16 cellular contexts compared by ENCODE assay signal in the genomic region with DNA sequence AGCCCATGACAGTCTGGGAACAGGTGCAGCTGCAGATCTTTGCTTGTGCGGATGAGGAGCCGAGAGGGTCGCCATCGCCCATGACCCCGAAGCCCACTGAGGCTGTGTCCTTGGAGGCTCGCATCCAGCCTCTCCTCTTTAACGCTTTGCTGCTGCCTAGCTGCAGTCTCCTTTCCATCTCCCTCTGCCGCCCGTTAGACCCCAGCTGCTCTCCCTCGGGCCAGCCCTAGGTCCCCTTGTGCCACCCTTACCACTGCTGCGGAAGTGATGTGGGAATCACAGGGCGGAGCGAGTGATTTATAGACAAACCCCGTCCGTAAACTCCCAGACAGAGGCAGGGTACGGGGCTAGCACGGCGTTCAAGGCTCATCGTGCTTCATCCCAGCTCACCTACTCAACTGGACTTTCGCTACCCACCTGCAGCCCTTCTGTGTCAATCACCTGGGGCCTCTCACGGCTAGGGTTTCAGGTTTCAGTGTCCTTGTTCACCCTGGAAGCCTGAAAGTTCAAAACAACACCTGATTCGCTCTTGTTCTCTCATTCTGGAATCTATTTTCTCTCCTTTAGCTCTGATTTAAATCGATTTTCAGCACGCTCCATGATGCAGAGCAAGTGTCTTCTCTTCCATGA.
"Had no signal": no experiment of that assay in that cellular context is flagged by ENCODE, and none has a peak within 500 bp of the region (broad histone marks: within the 10 kb centered on the region; RNA-seq: fewer than 3 reads in every experiment).

No MANE protein-coding gene starts in this region.

- H3K27ac ChIP-seq: esophagus muscularis mucosa, lower lobe of right lung, pancreas, right lobe of liver, testis had no signal

- H3K4me3 ChIP-seq: esophagus muscularis mucosa, lower lobe of right lung, pancreas, right lobe of liver, testis had no signal

- ATAC-seq: activated CD4-positive, alpha-beta T cell treated with anti-CD3 and anti-CD28 coated beads for 36 hours; left colon; lower lobe of right lung; naive thymus-derived CD8-positive, alpha-beta T cell; pancreas; right lobe of liver; stimulated activated effector memory CD8-positive, alpha-beta T cell treated with anti-CD3 and anti-CD28 coated beads, Interleukin-12 subunit alpha, Interleukin-12 subunit beta, amount 100 ng/mL, for 72 hours had no signal

- H3K27me3 ChIP-seq: esophagus muscularis mucosa, pancreas, testis had no signal

- H3K9me3 ChIP-seq: lower lobe of right lung, pancreas, right lobe of liver, testis had no signal

- H3K36me3 ChIP-seq: esophagus muscularis mucosa, lower lobe of right lung, pancreas, right lobe of liver had no signal

- H3K4me1 ChIP-seq: esophagus muscularis mucosa, lower lobe of right lung, pancreas, right lobe of liver, testis had no signal

- DNase-seq: activated CD4-positive, alpha-beta memory T cell treated with anti-CD3 and anti-CD28 coated beads for 36 hours; activated CD4-positive, alpha-beta T cell treated with anti-CD3 and anti-CD28 coated beads for 36 hours; activated gamma-delta T cell treated with Interleukin-2 at 50 U/mL for 16 hours; activated T-cell treated with anti-CD3 and anti-CD28 coated beads for 4 hours; effector CD8-positive, alpha-beta T cell; islet precursor cell; left colon; lower lobe of right lung; naive thymus-derived CD8-positive, alpha-beta T cell; pancreas; right lobe of liver; small intestine; stimulated activated CD4-positive, alpha-beta T cell treated with anti-CD3 and anti-CD28 coated beads, Interleukin-4, amount 100 ng/mL, for 1 hour; testis had no signal
